8 cellular contexts compared by ENCODE assay signal in the genomic region with DNA sequence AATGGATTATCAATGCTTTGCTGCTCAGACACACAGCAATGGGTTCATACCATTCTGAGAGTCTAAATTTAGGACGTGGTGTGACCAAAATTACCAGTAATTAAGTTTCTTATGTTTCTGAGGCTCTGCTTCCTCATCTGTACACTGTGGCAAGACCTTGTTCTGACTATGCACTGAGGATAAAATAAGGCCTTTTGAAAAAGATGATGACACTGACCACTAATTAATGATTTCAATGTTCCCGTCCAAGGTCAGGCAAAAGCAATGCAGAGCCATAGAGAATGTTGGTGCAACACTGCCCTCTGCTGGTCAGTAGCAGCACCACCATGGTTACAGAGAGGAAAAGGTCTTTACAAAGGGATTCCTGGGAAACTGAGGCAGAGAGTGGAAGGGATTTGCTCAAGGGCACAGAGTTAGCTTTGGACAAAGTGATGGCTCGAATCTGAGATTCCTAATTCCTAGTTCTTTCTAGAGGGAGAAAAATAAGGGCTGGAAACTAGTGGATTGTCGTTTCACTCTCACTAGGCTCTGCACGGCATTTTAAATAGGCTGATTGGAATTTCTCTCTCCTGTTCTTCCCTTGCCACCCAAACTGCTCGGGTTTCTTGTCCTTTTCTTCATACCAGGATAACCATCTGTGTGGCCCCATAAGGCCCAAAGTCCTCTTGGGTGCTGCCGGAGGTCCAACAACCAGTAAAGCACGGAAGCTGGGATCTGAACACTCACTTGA. TPM values are rescaled to one million over a fixed set of nuclear protein-coding genes. Genes with fewer than 3 reads are reported as not detected.
A peak's percentile ranks its signal among the peaks of the same experiment; 100 is the strongest.
DNase-seq lines count a peak whose midpoint lies in the region; ATAC-seq and TF ChIP-seq lines count a peak whose summit lies in the region.

No MANE protein-coding gene starts in this region.

- TF ChIP-seq CTCF in CD8-positive, alpha-beta T cell (IDR thresholded peaks at IDR 0.05) = peak; percentile 93
- peak; percentile 80 for TF ChIP-seq CTCF in MM.1S (IDR thresholded peaks at IDR 0.05; ENCODE audit: low read length)
- TF ChIP-seq CTCF in adrenal gland (IDR thresholded peaks at IDR 0.05) = peak; percentile 90 to 97 (median 94)
- peak; percentile 84 to 94 for TF ChIP-seq CTCF in right atrium auricular region (IDR thresholded peaks at IDR 0.05)

- H3K9ac ChIP-seq in MM.1S (ENCODE audit: low read length) = no peak overlapping the region

- POLR2A ChIA-PET in CD8-positive, alpha-beta T cell (lab: Charles Lee) = interaction anchor here (0.6 kb wide), 1 partner anchor 25 kb away, joined by 3 read pairs; no protein-coding TSS in a partner anchor

- H3K36me3 ChIP-seq in CD8-positive, alpha-beta T cell (ENCODE audit: insufficient read depth, low read length) = no peaks in the 10 kb centered on the region
- H3K36me3 ChIP-seq in MM.1S (replicated peaks; ENCODE audit: insufficient read depth, low read length) (no peaks in the 10 kb centered on the region), adrenal gland (replicated peaks in 1 of 2) (no peaks in the 10 kb centered on the region), right atrium auricular region (no peaks in the 10 kb centered on the region)

- H3K36me3 Mint-ChIP-seq in CD8-positive, alpha-beta T cell = no peaks in the 10 kb centered on the region

- H3K27ac Mint-ChIP-seq in CD8-positive, alpha-beta T cell = no peak overlapping the region

- H3K4me1 ChIP-seq in CD8-positive, alpha-beta T cell (ENCODE audit: insufficient read depth, low read length) = no peaks in the 10 kb centered on the region
- H3K4me1 ChIP-seq in MM.1S (ENCODE audit: low read length) (no peaks in the 10 kb centered on the region), adrenal gland (replicated peaks in 1 of 2) (peaks cover 0 to 6% of the 10 kb centered on the region in 2 donors), right atrium auricular region (peaks cover 0 to 3% of the 10 kb centered on the region in 2 donors)

- H3K4me3 ChIP-seq in CD8-positive, alpha-beta T cell (ENCODE audit: low read depth, low read length) = no peak overlapping the region
- H3K4me3 ChIP-seq in MM.1S (ENCODE audit: low read length) = no peak overlapping the region
- no peak overlapping the region for H3K4me3 ChIP-seq in adrenal gland
- H3K4me3 ChIP-seq in right atrium auricular region = no peak overlapping the region

- H2AFZ ChIP-seq in MM.1S (ENCODE audit: low read length) = no peak overlapping the region

- H3K27me3 ChIP-seq in CD8-positive, alpha-beta T cell (ENCODE audit: insufficient read depth, low read length) = no peaks in the 10 kb centered on the region
- H3K27me3 ChIP-seq in MM.1S (replicated peaks; ENCODE audit: insufficient read depth, low read length) (no peaks in the 10 kb centered on the region), adrenal gland (no peaks in the 10 kb centered on the region), right atrium auricular region (no peaks in the 10 kb centered on the region)

- no peak for TF ChIP-seq POLR2A in adrenal gland (IDR thresholded peaks at IDR 0.05)

- H3K4me3 Mint-ChIP-seq in CD8-positive, alpha-beta T cell = no peak overlapping the region

- no peak overlapping the region for H3K27ac ChIP-seq in CD8-positive, alpha-beta T cell (ENCODE audit: low read depth, low read length)
- no peak overlapping the region for H3K27ac ChIP-seq in MM.1S (ENCODE audit: low read length)
- no peak overlapping the region for H3K27ac ChIP-seq in adrenal gland
- H3K27ac ChIP-seq in right atrium auricular region = no peak overlapping the region

- peak; percentile 19 to 78 (median 58) for DNase-seq in CD8-positive, alpha-beta T cell
- peak; percentile 29 for DNase-seq in MM.1S
- peak; percentile 37 for DNase-seq in SKM-1 (lab: John Stamatoyannopoulos, UW; ENCODE audit: unreplicated experiment)
- DNase-seq in adrenal gland = peak; percentile 53 to 89 (median 76)
- DNase-seq in right atrium auricular region (ENCODE audit: low spot score) = peak; percentile 65
- peak; percentile 83 for DNase-seq in sciatic nerve (ENCODE audit: low spot score)

- H3K4me1 Mint-ChIP-seq in CD8-positive, alpha-beta T cell (ENCODE audit: low read depth) = peaks cover 3% of the 10 kb centered on the region

- no peaks in the 10 kb centered on the region for H3K27me3 Mint-ChIP-seq in CD8-positive, alpha-beta T cell (ENCODE audit: low read depth)

- H4K20me1 ChIP-seq in MM.1S (ENCODE audit: insufficient read depth, low read length) = no peaks in the 10 kb centered on the region

- H3K79me2 ChIP-seq in MM.1S (ENCODE audit: low read length) = no peaks in the 10 kb centered on the region

- H3F3A ChIP-seq in MM.1S (ENCODE audit: insufficient read depth, low read length) = no peaks in the 10 kb centered on the region

- H3K4me2 ChIP-seq in MM.1S (ENCODE audit: low read depth, low read length) = no peak overlapping the region

- H3K9me3 Mint-ChIP-seq in CD8-positive, alpha-beta T cell = no peaks in the 10 kb centered on the region

- intact Hi-C loops in CD8-positive, alpha-beta T cell (cut with DNase I, micrococcal nuclease) = loop anchor here (1.0 to 5.0 kb wide), 9 partner anchors 14 to 528 kb away; a partner anchor contains a TSS
- intact Hi-C loops in adrenal gland (cut with DNase I) = no loop called here
- intact Hi-C loops in sciatic nerve (cut with DNase I) = no loop called here

- H3K9me2 ChIP-seq in MM.1S (replicated peaks; ENCODE audit: insufficient read depth, low read length) = no peaks in the 10 kb centered on the region

- no peaks in the 10 kb centered on the region for H3K9me3 ChIP-seq in CD8-positive, alpha-beta T cell (ENCODE audit: low read length)
- no peaks in the 10 kb centered on the region for H3K9me3 ChIP-seq in MM.1S (replicated peaks; ENCODE audit: insufficient read depth, low read length)
- H3K9me3 ChIP-seq in adrenal gland (replicated peaks in 1 of 3) = no peaks in the 10 kb centered on the region
- no peaks in the 10 kb centered on the region for H3K9me3 ChIP-seq in right atrium auricular region

- peak; percentile 82 for ATAC-seq in CD8-positive, alpha-beta T cell
- ATAC-seq in GM19452 (IDR thresholded peaks at IDR 0.05; ENCODE audit: unreplicated experiment) (peak; percentile 98), sciatic nerve (peak; percentile 88), GM21528 (IDR thresholded peaks at IDR 0.05; ENCODE audit: low FRiP score, unreplicated experiment) (no peak)

- 51 to 59% (median 51%) methylated on average over 8 of the region's 8 CpGs for WGBS in adrenal gland, 4 donors

- CTCF ChIA-PET in CD8-positive, alpha-beta T cell (lab: Charles Lee) = interaction anchor here (0.6 to 4.7 kb wide), 32 partner anchors 9 to 1357 kb away, joined by 3 to 45 read pairs (median 3); no protein-coding TSS in a partner anchor

RNA-seq across cellular contexts. Expression of a gene that starts 22.3 kb away (rescaled TPM):
- total RNA-seq in CD8-positive, alpha-beta T cell = 1 to 10 TPM; 5.9 to 7.4 TPM
- total RNA-seq in adrenal gland (10 to 100 TPM in 2 of 8 donors, 1 to 10 TPM in 6; 2.8 to 13.5 (median 7.8) TPM), right atrium auricular region (1 to 10 TPM; 1.3 to 1.9 TPM), sciatic nerve (24.5 TPM)
- 10 to 100 TPM in 1 of 3 donors, 1 to 10 TPM in 2; 2.0 to 10.5 (median 2.4) TPM for polyA plus RNA-seq in adrenal gland

Comparison
In these comparisons a context has a peak if more than half of its experiments do, and no peak if none do; other contexts are left out.
1. DNase-seq: peak in every context shown above with its lines; median percentile 83 in sciatic nerve; 76 in adrenal gland; 65 in right atrium auricular region; 58 in CD8-positive, alpha-beta T cell; 37 in SKM-1; 29 in MM.1S.
2. intact Hi-C loops: an anchor here in CD8-positive, alpha-beta T cell (1.0 to 5.0 kb wide); none called in adrenal gland and sciatic nerve.